2 cellular contexts compared by ENCODE assay signal in genomic region chr3:146861262-146861661, GRCh38.
TF ChIP-seq lines count a peak whose summit lies in the region.

No MANE protein-coding gene starts in this region.

TF ChIP-seq in HepG2, 621 proteins besides CTCF, POLR2A, EP300 and RAD21 (continued from another document):
- no peak for TF ChIP-seq RCOR2 (CRISPR knock-in tag; IDR thresholded peaks at IDR 0.05)

TF ChIP-seq in K562, 482 proteins besides CTCF, POLR2A, EP300 and RAD21:
- peak; percentile 12; the same call in 1 of the 2 replicates for TF ChIP-seq ATF3 (IDR thresholded peaks at IDR 0.05)
- no peak for TF ChIP-seq ATF3 (CRISPR knock-in tag; conservative IDR thresholded peaks at IDR 0.05)
- TF ChIP-seq ZBTB26 (CRISPR knock-in tag; IDR thresholded peaks at IDR 0.05), result no peak
